13 cellular contexts compared by ENCODE assay signal in the genomic region with DNA sequence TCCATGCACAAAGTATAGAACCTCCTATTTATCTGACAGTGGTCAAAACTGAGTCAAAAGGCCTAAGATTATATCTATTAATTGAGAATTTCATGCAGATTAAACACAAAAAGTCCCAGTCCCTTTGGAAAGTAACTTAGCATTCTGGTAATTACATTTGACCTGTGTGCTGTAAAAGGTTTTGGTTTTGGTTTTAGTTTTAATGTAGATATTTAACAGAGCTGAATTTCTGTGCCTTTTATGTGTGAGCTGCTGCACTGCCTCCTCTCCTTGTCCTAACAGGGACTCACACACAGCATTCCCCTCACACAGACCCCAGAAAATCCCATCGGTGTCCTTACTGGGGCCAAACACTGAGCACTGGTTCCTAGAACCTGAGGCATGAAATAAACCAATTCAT. TPM values are rescaled to one million over a fixed set of nuclear protein-coding genes. Genes with fewer than 3 reads are reported as not detected.
DNase-seq lines count a peak whose midpoint lies in the region; ATAC-seq, FAIRE-seq and TF ChIP-seq lines count a peak whose summit lies in the region.
"Had no signal": no experiment of that assay in that cellular context is flagged by ENCODE, and none has a peak within 500 bp of the region (broad histone marks: within the 10 kb centered on the region; RNA-seq: fewer than 3 reads in every experiment).

No MANE protein-coding gene starts in this region.

- no peaks in the 10 kb centered on the region for H3K27me3 ChIP-seq in MM.1S (replicated peaks; ENCODE audit: insufficient read depth, low read length)

- H3K36me3 ChIP-seq in MM.1S (replicated peaks; ENCODE audit: insufficient read depth, low read length), result no peaks in the 10 kb centered on the region

- H3K4me2 ChIP-seq in MM.1S (ENCODE audit: low read depth, low read length), result peak overlapping the region; percentile 58

- peak overlapping the region; percentile 15; the same call in 1 of the 2 replicates for H3K4me3 ChIP-seq in MM.1S (ENCODE audit: low read length)

- H3K9me2 ChIP-seq in MM.1S (replicated peaks; ENCODE audit: insufficient read depth, low read length), result no peaks in the 10 kb centered on the region

- FAIRE-seq in GM18507 (lab: Jason Lieb, UNC) (peak; percentile 68), frontal cortex (lab: Jason Lieb, UNC) (no peak)

- H2AFZ ChIP-seq in MM.1S (ENCODE audit: low read length), result peak overlapping the region; percentile 47

- no peak for TF ChIP-seq CTCF in MM.1S (IDR thresholded peaks at IDR 0.05; ENCODE audit: low read length)

- ATAC-seq in GM21367 (IDR thresholded peaks at IDR 0.05; ENCODE audit: unreplicated experiment), result peak; percentile 43
- peak; percentile 73 for ATAC-seq in HG02973 (IDR thresholded peaks at IDR 0.05; ENCODE audit: unreplicated experiment)

- 0 out of 2 replicates have a peak, but pooled peaks cover 2% of the 10 kb centered on the region for H3F3A ChIP-seq in MM.1S (ENCODE audit: insufficient read depth, low read length)

- no peaks in the 10 kb centered on the region for H3K79me2 ChIP-seq in MM.1S (ENCODE audit: low read length)

- peak overlapping the region; percentile 16; the same call in 1 of the 2 replicates for H3K27ac ChIP-seq in MM.1S (ENCODE audit: low read length)

- H3K9me3 ChIP-seq in MM.1S (replicated peaks; ENCODE audit: insufficient read depth, low read length), result no peaks in the 10 kb centered on the region

- H3K9ac ChIP-seq in MM.1S (ENCODE audit: low read length), result peak overlapping the region; percentile 29; the same call in 1 of the 2 replicates

- no peaks in the 10 kb centered on the region for H4K20me1 ChIP-seq in MM.1S (ENCODE audit: insufficient read depth, low read length)

- no peak for DNase-seq in GM18507 (ENCODE audit: extremely low spot score, insufficient read length, low read depth)
- peak; percentile 37 for DNase-seq in MM.1S
- no peak for DNase-seq in retina
- no peak for DNase-seq in dermis blood vessel endothelial cell
- DNase-seq in frontal cortex (ENCODE audit: low spot score in 2 of 2), result no peak
- no peak for DNase-seq in activated CD4-positive, alpha-beta T cell treated with anti-CD3 and anti-CD28 coated beads for 48 hours
- DNase-seq: activated T-cell treated with anti-CD3 and anti-CD28 coated beads for 4 hours, amniotic stem cell, NCI-H1436 treated with DMSO at 0.1 percent for 48 hours, NCI-H774, SHP77 had no signal

- peaks cover 12% of the 10 kb centered on the region for H3K4me1 ChIP-seq in MM.1S (ENCODE audit: low read length)

RNA-seq across cellular contexts. Expression of a gene that starts 31.0 kb away (rescaled TPM):
- 3.1 and 4.4 TPM in 2 replicates for total RNA-seq in dermis blood vessel endothelial cell
- total RNA-seq in frontal cortex, result 138 TPM

Comparison
In these comparisons a context has a peak if more than half of its experiments do, and no peak if none do; other contexts are left out.
1. RNA of a gene that starts 31.0 kb away (total RNA-seq): 138 TPM in frontal cortex (single experiment); 3.1 to 4.4 TPM in dermis blood vessel endothelial cell; every median in the first group is over 10 times any median in the second.